ENCODE assay signal across 27 cellular contexts in genomic region chr1:48807599-48808260, GRCh38. TPM values are rescaled to one million over a fixed set of nuclear protein-coding genes. Genes with fewer than 3 reads are reported as not detected.
DNase-seq lines count a peak whose midpoint lies in the region; ATAC-seq and TF ChIP-seq lines count a peak whose summit lies in the region.
"Had no signal": no experiment of that assay in that cellular context is flagged by ENCODE, and none has a peak within 500 bp of the region (broad histone marks: within the 10 kb centered on the region; RNA-seq: fewer than 3 reads in every experiment).

No MANE protein-coding gene starts in this region.

- H3K27me3 ChIP-seq in GM23338 (ENCODE audit: insufficient read depth): no peaks in the 10 kb centered on the region
- H3K27me3 ChIP-seq in ascending aorta: no peaks in the 10 kb centered on the region
- H3K27me3 ChIP-seq in CD8-positive, alpha-beta memory T cell (ENCODE audit: insufficient read depth, low read length, poor library complexity, severe bottlenecking): no peaks in the 10 kb centered on the region
- H3K27me3 ChIP-seq: adrenal gland, sigmoid colon had no signal

- intact Hi-C loops in ascending aorta (cut with DNase I): no loop called here

- no peaks in the 10 kb centered on the region for H3K9me3 ChIP-seq in ascending aorta
- no peaks in the 10 kb centered on the region for H3K9me3 ChIP-seq in CD8-positive, alpha-beta memory T cell (ENCODE audit: low read length)
- H3K9me3 ChIP-seq: adrenal gland, sigmoid colon had no signal

- H3K4me3 ChIP-seq in GM23338: no peak overlapping the region
- H3K4me3 ChIP-seq in ascending aorta: no peak overlapping the region
- no peak overlapping the region for H3K4me3 ChIP-seq in fibroblast of the aortic adventitia (ENCODE audit: low read depth, low read length)
- no peak overlapping the region for H3K4me3 ChIP-seq in CD8-positive, alpha-beta memory T cell (ENCODE audit: low read length)
- H3K4me3 ChIP-seq: adrenal gland, sigmoid colon had no signal

- TF ChIP-seq CTCF in GM23338 (conservative IDR thresholded peaks at IDR 0.05; ENCODE audit: low read depth in 2 of 2) (no peak), ascending aorta (IDR thresholded peaks at IDR 0.05) (no peak), fibroblast of the aortic adventitia (IDR thresholded peaks at IDR 0.05; ENCODE audit: insufficient read depth, low read length) (no peak)

- no peaks in the 10 kb centered on the region for H3K9me3 Mint-ChIP-seq in GM23338
- no peaks in the 10 kb centered on the region for H3K9me3 Mint-ChIP-seq in stimulated activated memory B cell treated with anti-CD40 and anti-IgM and Interleukin-4, amounts not matched to agents 10 μg/mL and 1 μg/mL and 100 μg/mL, for 72 hours
- peaks cover 0 to 8% (median 0%) of the 10 kb centered on the region in 5 donors for H3K9me3 Mint-ChIP-seq in CD8-positive, alpha-beta memory T cell
- H3K9me3 Mint-ChIP-seq: activated CD8-positive, alpha-beta T cell treated with anti-CD3 and anti-CD28 coated beads for 36 hours; activated naive CD4-positive, alpha-beta T cell treated with anti-CD3 and anti-CD28 coated beads for 36 hours; CD4-positive, alpha-beta T cell had no signal

- CTCF ChIA-PET in CD8-positive, alpha-beta memory T cell (lab: Charles Lee): interaction anchor here (1.1 kb wide), 1 partner anchor 28 kb away, joined by 3 read pairs; no protein-coding TSS in a partner anchor

- no peak overlapping the region for H3K4me3 Mint-ChIP-seq in GM23338
- H3K4me3 Mint-ChIP-seq in stimulated activated memory B cell treated with anti-CD40 and anti-IgM and Interleukin-4, amounts not matched to agents 10 μg/mL and 1 μg/mL and 100 μg/mL, for 72 hours: no peak overlapping the region
- no peak overlapping the region for H3K4me3 Mint-ChIP-seq in CD8-positive, alpha-beta memory T cell
- H3K4me3 Mint-ChIP-seq: activated CD4-positive, alpha-beta T cell treated with anti-CD3 and anti-CD28 coated beads for 36 hours; activated CD8-positive, alpha-beta T cell treated with anti-CD3 and anti-CD28 coated beads for 36 hours; activated naive CD4-positive, alpha-beta T cell treated with anti-CD3 and anti-CD28 coated beads for 36 hours; activated T-helper 1 cell treated with anti-CD3 and anti-CD28 coated beads, Interleukin-12 subunit alpha, Interleukin-12 subunit beta, Interleukin-2, Interleukin-4 antibody, amounts not matched to agents 30 ng/mL and 10 ng/mL and 1 ng/mL, durations not matched to agents 14 hours and 24 hours and 36 hours; brain; CD4-positive, alpha-beta T cell; type B pancreatic cell had no signal

- H3K27ac ChIP-seq in GM23338 (ENCODE audit: low read depth) (no peak overlapping the region), ascending aorta (peak overlapping the region; percentile 38 to 62)
- no peak overlapping the region for H3K27ac ChIP-seq in CD8-positive, alpha-beta memory T cell (ENCODE audit: low read depth, low read length)
- H3K27ac ChIP-seq: adrenal gland, HL-60 had no signal

- H3K36me3 ChIP-seq in GM23338 (ENCODE audit: insufficient read depth) (no peaks in the 10 kb centered on the region), ascending aorta (no peaks in the 10 kb centered on the region)
- no peaks in the 10 kb centered on the region for H3K36me3 ChIP-seq in CD8-positive, alpha-beta memory T cell (ENCODE audit: insufficient read depth, low read length)
- H3K36me3 ChIP-seq: adrenal gland, sigmoid colon had no signal

- H3K4me1 ChIP-seq in GM23338 (ENCODE audit: insufficient read depth) (peaks cover 6% of the 10 kb centered on the region; the same call in 1 of the 2 replicates), ascending aorta (peaks cover 5 to 18% of the 10 kb centered on the region in 2 donors)
- no peaks in the 10 kb centered on the region for H3K4me1 ChIP-seq in CD8-positive, alpha-beta memory T cell (ENCODE audit: insufficient read depth, low read length)

- no peaks in the 10 kb centered on the region for H3K36me3 Mint-ChIP-seq in GM23338 (ENCODE audit: low read depth)
- H3K36me3 Mint-ChIP-seq in stimulated activated memory B cell treated with anti-CD40 and anti-IgM and Interleukin-4, amounts not matched to agents 10 μg/mL and 1 μg/mL and 100 μg/mL, for 72 hours: no peaks in the 10 kb centered on the region
- no peaks in the 10 kb centered on the region for H3K36me3 Mint-ChIP-seq in CD8-positive, alpha-beta memory T cell
- H3K36me3 Mint-ChIP-seq: brain, type B pancreatic cell had no signal

- DNase-seq in GM23338 (ENCODE audit: low spot score) (no peak), ascending aorta (ENCODE audit: low spot score in 2 of 2) (no peak), fibroblast of the aortic adventitia (ENCODE audit: low read depth) (peak; percentile 46), activated gamma-delta T cell treated with Interleukin-2 at 50 U/mL for 16 hours (no peak)
- no peak for DNase-seq in stimulated activated CD4-positive, alpha-beta T cell treated with anti-CD3 and anti-CD28 coated beads, Interleukin-2, amount 100 ng/mL, for 24 hours
- DNase-seq in CD8-positive, alpha-beta memory T cell: no peak
- DNase-seq: activated CD4-positive, alpha-beta T cell treated with anti-CD3 and anti-CD28 coated beads for 36 hours; activated CD8-positive, alpha-beta memory T cell treated with anti-CD3 and anti-CD28 coated beads, Interleukin-2, amount 50 U/mL, for 48 hours; activated CD8-positive, alpha-beta T cell treated with anti-CD3 and anti-CD28 coated beads for 36 hours; activated naive CD4-positive, alpha-beta T cell treated with anti-CD3 and anti-CD28 coated beads for 36 hours; CD4-positive, alpha-beta T cell; head of caudate nucleus; islet precursor cell; Karpas-422; NCI-H1436; NCI-H2081; NCI-H226; posterior cingulate gyrus; SHP77; sigmoid colon; stimulated activated CD4-positive, alpha-beta T cell treated with anti-CD3 and anti-CD28 coated beads, Interleukin-4, amount 100 ng/mL, for 4 hours had no signal

- H3K9me2 ChIP-seq in GM23338 (ENCODE audit: insufficient read depth): 0 out of 2 replicates have a peak, but pooled peaks cover 8% of the 10 kb centered on the region

- H3K27me3 Mint-ChIP-seq in GM23338 (ENCODE audit: insufficient read depth, low read depth, poor library complexity): peaks cover 2% of the 10 kb centered on the region
- H3K27me3 Mint-ChIP-seq in stimulated activated memory B cell treated with anti-CD40 and anti-IgM and Interleukin-4, amounts not matched to agents 10 μg/mL and 1 μg/mL and 100 μg/mL, for 72 hours: no peaks in the 10 kb centered on the region
- H3K27me3 Mint-ChIP-seq in CD8-positive, alpha-beta memory T cell: peaks cover 0 to 3% of the 10 kb centered on the region in 2 donors
- H3K27me3 Mint-ChIP-seq: brain; CD4-positive, alpha-beta T cell had no signal

- peaks cover 6% of the 10 kb centered on the region for H3K4me1 Mint-ChIP-seq in GM23338
- H3K4me1 Mint-ChIP-seq in stimulated activated memory B cell treated with anti-CD40 and anti-IgM and Interleukin-4, amounts not matched to agents 10 μg/mL and 1 μg/mL and 100 μg/mL, for 72 hours: peaks cover 33% of the 10 kb centered on the region
- no peaks in the 10 kb centered on the region for H3K4me1 Mint-ChIP-seq in CD8-positive, alpha-beta memory T cell
- H3K4me1 Mint-ChIP-seq: activated CD4-positive, alpha-beta T cell treated with anti-CD3 and anti-CD28 coated beads for 36 hours had no signal

- H3K27ac Mint-ChIP-seq in GM23338: no peak overlapping the region
- peak overlapping the region; percentile 26 for H3K27ac Mint-ChIP-seq in stimulated activated memory B cell treated with anti-CD40 and anti-IgM and Interleukin-4, amounts not matched to agents 10 μg/mL and 1 μg/mL and 100 μg/mL, for 72 hours
- H3K27ac Mint-ChIP-seq in CD8-positive, alpha-beta memory T cell: no peak overlapping the region
- H3K27ac Mint-ChIP-seq: activated CD4-positive, alpha-beta T cell treated with anti-CD3 and anti-CD28 coated beads for 36 hours; activated CD8-positive, alpha-beta T cell treated with anti-CD3 and anti-CD28 coated beads for 36 hours; activated naive CD4-positive, alpha-beta T cell treated with anti-CD3 and anti-CD28 coated beads for 36 hours; activated T-helper 1 cell treated with anti-CD3 and anti-CD28 coated beads, Interleukin-12 subunit alpha, Interleukin-12 subunit beta, Interleukin-2, Interleukin-4 antibody, amounts not matched to agents 30 ng/mL and 10 ng/mL and 1 ng/mL, durations not matched to agents 14 hours and 24 hours and 36 hours; CD4-positive, alpha-beta T cell; type B pancreatic cell had no signal

- no peaks in the 10 kb centered on the region for H4K20me1 ChIP-seq in GM23338 (replicated peaks; ENCODE audit: insufficient read depth)

- H3F3A ChIP-seq in GM23338 (replicated peaks; ENCODE audit: low read depth): no peaks in the 10 kb centered on the region

- POLR2A ChIA-PET in CD8-positive, alpha-beta memory T cell (lab: Charles Lee): no interaction called here

- no peak overlapping the region for H3K4me2 ChIP-seq in GM23338

- H2AFZ ChIP-seq in GM23338: no peak overlapping the region

- no peaks in the 10 kb centered on the region for H3K79me2 ChIP-seq in GM23338 (replicated peaks; ENCODE audit: insufficient read depth)

- ATAC-seq in GM23338: peak; percentile 46; the same call in 1 of the 3 replicates
- no peak for ATAC-seq in stimulated activated memory B cell treated with anti-CD40 and anti-IgM and Interleukin-4, amounts not matched to agents 10 μg/mL and 1 μg/mL and 100 μg/mL, for 72 hours
- ATAC-seq: activated CD4-positive, alpha-beta T cell treated with anti-CD3 and anti-CD28 coated beads for 36 hours; activated CD8-positive, alpha-beta T cell treated with anti-CD3 and anti-CD28 coated beads for 36 hours had no signal

RNA-seq across cellular contexts. Expression of gene BEND5, which starts 31.0 kb away (rescaled TPM):
- 5.7 and 6.8 TPM in 2 replicates for total RNA-seq in GM23338 (2014; rRNA removed; shearing (Covaris generic))
- 12.3 TPM in 2 replicates for polyA plus RNA-seq in GM23338 (2016; fragmentation: Nextera tagmentation; extraction: Ambion mirVana)
- total RNA-seq in ascending aorta (3.4 TPM), fibroblast of the aortic adventitia (ENCODE audit: low replicate concordance) (0.45 TPM in 1 of 2 replicates, not detected in the other)
- total RNA-seq in CD8-positive, alpha-beta memory T cell: 1 to 10 TPM in 1 of 2 experiments, under 1 TPM in 1; 0.55 to 1.1 TPM
- polyA plus RNA-seq in CD8-positive, alpha-beta memory T cell: 3.1 TPM

Comparison
In these comparisons a context has a peak if more than half of its experiments do, and no peak if none do; other contexts are left out.
1. H3K27ac ChIP-seq: peak in ascending aorta (2 of 2); none in GM23338 (single experiment) and CD8-positive, alpha-beta memory T cell (single experiment).